In genomic region chr2:29011650-29012060, GRCh38 we compare ENCODE assay signal across 8 cellular contexts. TPM values are rescaled to one million over a fixed set of nuclear protein-coding genes. Genes with fewer than 3 reads are reported as not detected.
DNase-seq lines count a peak whose midpoint lies in the region; ATAC-seq and TF ChIP-seq lines count a peak whose summit lies in the region.

No MANE protein-coding gene starts in this region.

- DNase-seq in GM12865 (ENCODE audit: low read depth) (peak; percentile 13), amniotic epithelial cell (ENCODE audit: low read depth) (peak; percentile 43), naive B cell (peak; percentile 47), tibial nerve (ENCODE audit: low spot score in 2 of 2) (peak in 1 of 2 donors; percentile 11), left lobe of liver (ENCODE audit: low spot score) (no peak), superior temporal gyrus (ENCODE audit: extremely low spot score) (no peak)

- 44 to 46% methylated on average over 11 to 14 of the region's 14 CpGs for WGBS in tibial nerve, 2 donors

- no peaks in the 10 kb centered on the region for H3K27me3 ChIP-seq in tibial nerve

- peak overlapping the region in 3 of 4 donors; percentile 32 to 73 (median 50) for H3K27ac ChIP-seq in tibial nerve

- ATAC-seq in naive B cell (ENCODE audit: low read depth in 2 of 2), result peak; percentile 76 to 81
- ATAC-seq in left lobe of liver, result no peak
- ATAC-seq in GM18858 (IDR thresholded peaks at IDR 0.05; ENCODE audit: unreplicated experiment), result no peak

- TF ChIP-seq CTCF in GM12865 (IDR thresholded peaks at IDR 0.05; ENCODE audit: insufficient read depth, low read depth, low read length, missing control alignments) (no peak), tibial nerve (IDR thresholded peaks at IDR 0.05) (no peak)

- peaks cover 0 to 56% (median 34%) of the 10 kb centered on the region in 4 donors for H3K4me1 ChIP-seq in tibial nerve

- no peak for TF ChIP-seq POLR2A in tibial nerve (IDR thresholded peaks at IDR 0.05)

- peak overlapping the region; percentile 95 for H3K27ac Mint-ChIP-seq in T-helper 1 cell treated with Interleukin-12 subunit alpha and Interleukin-12 subunit beta and Interleukin-4 antibody, amounts not matched to agents 30 μg/mL and 1 μg/mL, for 36 hours
- peak overlapping the region; percentile 89 to 98 (median 90) for H3K27ac Mint-ChIP-seq in naive B cell

- no peaks in the 10 kb centered on the region for H3K9me3 Mint-ChIP-seq in T-helper 1 cell treated with Interleukin-12 subunit alpha and Interleukin-12 subunit beta and Interleukin-4 antibody, amounts not matched to agents 30 μg/mL and 1 μg/mL, for 36 hours
- H3K9me3 Mint-ChIP-seq in naive B cell, result no peaks in the 10 kb centered on the region

- no peaks in the 10 kb centered on the region for H3K27me3 Mint-ChIP-seq in T-helper 1 cell treated with Interleukin-12 subunit alpha and Interleukin-12 subunit beta and Interleukin-4 antibody, amounts not matched to agents 30 μg/mL and 1 μg/mL, for 36 hours (ENCODE audit: low read depth)
- peaks cover 0 to 17% (median 7%) of the 10 kb centered on the region in 3 donors for H3K27me3 Mint-ChIP-seq in naive B cell

- no peak for TF ChIP-seq EP300 in tibial nerve (IDR thresholded peaks at IDR 0.05)

- peak overlapping the region; percentile 74 for H3K4me3 Mint-ChIP-seq in T-helper 1 cell treated with Interleukin-12 subunit alpha and Interleukin-12 subunit beta and Interleukin-4 antibody, amounts not matched to agents 30 μg/mL and 1 μg/mL, for 36 hours
- H3K4me3 Mint-ChIP-seq in naive B cell, result peak overlapping the region in 7 of 8 donors; percentile 17 to 81 (median 48)

- H3K36me3 ChIP-seq in tibial nerve, result no peaks in the 10 kb centered on the region

- H3K4me3 ChIP-seq in GM12865 (ENCODE audit: low read depth, low read length) (no peak overlapping the region), tibial nerve (no peak overlapping the region)

- peaks cover 3% of the 10 kb centered on the region for H3K36me3 Mint-ChIP-seq in T-helper 1 cell treated with Interleukin-12 subunit alpha and Interleukin-12 subunit beta and Interleukin-4 antibody, amounts not matched to agents 30 μg/mL and 1 μg/mL, for 36 hours (ENCODE audit: low read depth)
- no peaks in the 10 kb centered on the region for H3K36me3 Mint-ChIP-seq in naive B cell

- no peaks in the 10 kb centered on the region for H3K9me3 ChIP-seq in tibial nerve

- H3K4me1 Mint-ChIP-seq in T-helper 1 cell treated with Interleukin-12 subunit alpha and Interleukin-12 subunit beta and Interleukin-4 antibody, amounts not matched to agents 30 μg/mL and 1 μg/mL, for 36 hours (ENCODE audit: low read depth), result peaks cover 70% of the 10 kb centered on the region
- H3K4me1 Mint-ChIP-seq in naive B cell, result peaks cover 38 to 45% (median 42%) of the 10 kb centered on the region in 3 donors

RNA-seq across cellular contexts. Expression of gene TOGARAM2, which starts 30.6 kb away (rescaled TPM):
- polyA plus RNA-seq in naive B cell (ENCODE audit: low read depth in 6 of 6), result under 1 TPM in 1 of 6 donors, not detected in 5; 0.14 TPM
- total RNA-seq in tibial nerve (10 to 100 TPM in 3 of 4 donors, 1 to 10 TPM in 1; 6.0 to 35.0 (median 19.5) TPM), left lobe of liver (0.78 TPM)

Comparison
In these comparisons a context has a peak if more than half of its experiments do, and no peak if none do; other contexts are left out.
1. DNase-seq: peak in GM12865 (single experiment), amniotic epithelial cell (single experiment) and naive B cell (single experiment); none in left lobe of liver (single experiment) and superior temporal gyrus (single experiment).
2. ATAC-seq: peak in naive B cell (2 of 2); none in left lobe of liver (single experiment) and GM18858 (single experiment).